Comparison of ENCODE assay signal across 28 cellular contexts in the genomic region with DNA sequence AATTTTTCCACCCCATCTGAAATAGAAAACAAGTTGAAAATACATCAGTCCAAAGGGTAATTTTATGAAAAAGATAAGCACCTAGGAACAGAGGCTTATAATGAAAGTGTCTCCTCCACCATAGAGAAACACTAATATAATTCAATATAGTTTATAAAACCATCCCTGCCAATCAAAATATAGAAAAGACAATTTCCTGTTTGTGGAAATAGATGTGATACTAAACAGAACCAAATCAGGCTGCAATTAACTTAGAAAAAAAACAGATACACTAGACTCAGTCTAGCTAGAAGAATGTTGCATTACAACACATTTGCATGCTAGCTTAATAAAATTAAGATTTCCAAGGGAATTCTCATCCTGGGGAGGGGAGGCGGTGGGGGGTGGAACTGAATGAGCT.
"Had no signal": no experiment of that assay in that cellular context is flagged by ENCODE, and none has a peak within 500 bp of the region (broad histone marks: within the 10 kb centered on the region; RNA-seq: fewer than 3 reads in every experiment).

No MANE protein-coding gene starts in this region.

- H3K9ac ChIP-seq: parathyroid adenoma had no signal

- H3K36me3 Mint-ChIP-seq: naive thymus-derived CD8-positive, alpha-beta T cell; stimulated activated memory B cell treated with anti-CD40 and anti-IgM and Interleukin-4, amounts not matched to agents 10 μg/mL and 1 μg/mL and 100 μg/mL, for 72 hours had no signal

- H3K27me3 Mint-ChIP-seq: naive thymus-derived CD8-positive, alpha-beta T cell; stimulated activated memory B cell treated with anti-CD40 and anti-IgM and Interleukin-4, amounts not matched to agents 10 μg/mL and 1 μg/mL and 100 μg/mL, for 72 hours; stimulated activated naive CD8-positive, alpha-beta T cell treated with anti-CD3 and anti-CD28 coated beads, Interleukin-15, Interleukin-2, amounts not matched to agents 100 ng/mL and 50 ng/mL, for 24 hours had no signal

- H3K27ac ChIP-seq: dorsolateral prefrontal cortex, epithelial cell of prostate, esophagus muscularis mucosa, gastrocnemius medialis, parathyroid adenoma, prostate gland, testis, tibial nerve, upper lobe of right lung, vagina had no signal

- H3K4me3 ChIP-seq: dorsolateral prefrontal cortex, esophagus muscularis mucosa, gastrocnemius medialis, heart right ventricle, mucosa of descending colon, prostate gland, spleen, testis, tibial nerve, upper lobe of right lung, vagina had no signal

- H3K4me1 ChIP-seq: esophagus muscularis mucosa, gastrocnemius medialis, parathyroid adenoma, prostate gland, testis, upper lobe of right lung, vagina had no signal

- H2AFZ ChIP-seq: parathyroid adenoma had no signal

- H3K9me3 ChIP-seq: esophagus muscularis mucosa, gastrocnemius medialis, heart right ventricle, mucosa of descending colon, prostate gland, spleen, testis, tibial nerve, upper lobe of right lung, vagina had no signal

- DNase-seq: cortex of kidney; dorsolateral prefrontal cortex; effector memory CD4-positive, alpha-beta T cell; gastrocnemius medialis; heart right ventricle; hypothalamus; kidney glomerular epithelial cell; mucosa of descending colon; naive thymus-derived CD8-positive, alpha-beta T cell; nucleus accumbens; spleen; stimulated activated CD4-positive, alpha-beta T cell treated with anti-CD3 and anti-CD28 coated beads, Interleukin-15, amount 100 ng/mL, for 24 hours; stimulated activated CD4-positive, alpha-beta T cell treated with anti-CD3 and anti-CD28 coated beads, Interleukin-1b, Interleukin-23, amount 100 ng/mL, for 48 hours; stimulated activated CD4-positive, alpha-beta T cell treated with anti-CD3 and anti-CD28 coated beads, Interleukin-4, amount 100 ng/mL, for 24 hours; testis; upper lobe of right lung had no signal

- H3K36me3 ChIP-seq: esophagus muscularis mucosa, gastrocnemius medialis, heart right ventricle, prostate gland, spleen, tibial nerve, upper lobe of right lung, vagina had no signal

- H3K27ac Mint-ChIP-seq: naive thymus-derived CD8-positive, alpha-beta T cell; stimulated activated naive CD8-positive, alpha-beta T cell treated with anti-CD3 and anti-CD28 coated beads, Interleukin-15, Interleukin-2, amounts not matched to agents 100 ng/mL and 50 ng/mL, for 24 hours had no signal

- H3K79me2 ChIP-seq: parathyroid adenoma had no signal

- H3K27me3 ChIP-seq: esophagus muscularis mucosa, gastrocnemius medialis, spleen, testis, upper lobe of right lung, vagina had no signal

- FAIRE-seq: endometrium, islet of Langerhans had no signal

- ATAC-seq: gastrocnemius medialis; heart right ventricle; mucosa of descending colon; naive thymus-derived CD8-positive, alpha-beta T cell; sciatic nerve; stimulated activated memory B cell treated with anti-CD40 and anti-IgM and Interleukin-4, amounts not matched to agents 10 μg/mL and 1 μg/mL and 100 μg/mL, for 72 hours; upper lobe of right lung had no signal

- H3K4me3 Mint-ChIP-seq: naive thymus-derived CD8-positive, alpha-beta T cell; neural crest cell; stimulated activated memory B cell treated with anti-CD40 and anti-IgM and Interleukin-4, amounts not matched to agents 10 μg/mL and 1 μg/mL and 100 μg/mL, for 72 hours; stimulated activated naive CD8-positive, alpha-beta T cell treated with anti-CD3 and anti-CD28 coated beads, Interleukin-15, Interleukin-2, amounts not matched to agents 100 ng/mL and 50 ng/mL, for 24 hours had no signal

- H3K9me3 Mint-ChIP-seq: naive thymus-derived CD8-positive, alpha-beta T cell; stimulated activated memory B cell treated with anti-CD40 and anti-IgM and Interleukin-4, amounts not matched to agents 10 μg/mL and 1 μg/mL and 100 μg/mL, for 72 hours had no signal
